Comparison of ENCODE assay signal across 10 cellular contexts in the genomic region with DNA sequence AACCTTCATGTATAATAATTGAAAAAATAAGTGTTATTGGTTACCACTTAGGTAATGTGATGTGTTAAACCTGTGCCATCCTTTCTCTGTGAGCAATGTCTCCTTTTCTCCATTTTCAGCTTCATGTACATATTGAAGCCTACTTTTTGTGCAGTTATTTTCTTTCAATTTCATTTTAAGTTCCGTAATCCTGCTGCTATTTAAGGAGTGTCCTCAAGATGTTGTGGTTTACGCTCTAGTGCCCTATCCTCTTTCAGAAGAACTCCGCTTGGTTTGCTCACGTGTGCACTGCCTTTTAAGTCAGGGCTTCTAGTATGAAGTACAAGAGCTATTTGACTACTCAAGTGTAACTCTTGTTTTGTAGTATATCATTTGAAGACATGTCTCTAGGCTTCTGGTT.
DNase-seq lines count a peak whose midpoint lies in the region; ATAC-seq and TF ChIP-seq lines count a peak whose summit lies in the region.
"Had no signal": no experiment of that assay in that cellular context is flagged by ENCODE, and none has a peak within 500 bp of the region (broad histone marks: within the 10 kb centered on the region; RNA-seq: fewer than 3 reads in every experiment).

No MANE protein-coding gene starts in this region.

- no peak for TF ChIP-seq CTCF in esophagus muscularis mucosa (IDR thresholded peaks at IDR 0.05)
- no peak for TF ChIP-seq CTCF in CD4-positive, alpha-beta T cell (IDR thresholded peaks at IDR 0.05)

- H3K36me3 ChIP-seq in esophagus muscularis mucosa: no peaks in the 10 kb centered on the region

- 76% methylated on average over 4 of the region's 4 CpGs for WGBS in esophagus muscularis mucosa

- TF ChIP-seq EP300 in esophagus muscularis mucosa (IDR thresholded peaks at IDR 0.05): no peak

- POLR2A ChIA-PET in CD4-positive, alpha-beta T cell (lab: Charles Lee): no interaction called here

- H3K27me3 ChIP-seq in esophagus muscularis mucosa: no peaks in the 10 kb centered on the region
- no peaks in the 10 kb centered on the region for H3K27me3 ChIP-seq in CD4-positive, alpha-beta T cell (ENCODE audit: control insufficient read depth, insufficient read depth, low read length)

- no peaks in the 10 kb centered on the region for H3K36me3 Mint-ChIP-seq in CD4-positive, alpha-beta T cell (ENCODE audit: low read depth)

- ATAC-seq in GM18868 (IDR thresholded peaks at IDR 0.05; ENCODE audit: unreplicated experiment) (peak; percentile 100), HG02642 (IDR thresholded peaks at IDR 0.05; ENCODE audit: poor library complexity, unreplicated experiment) (peak; percentile 100), HG03558 (IDR thresholded peaks at IDR 0.05; ENCODE audit: extremely low read depth, unreplicated experiment) (peak; percentile 95)
- no peak for ATAC-seq in CD4-positive, alpha-beta T cell (ENCODE audit: poor library complexity)

- intact Hi-C loops in esophagus muscularis mucosa (cut with DNase I): no loop called here
- intact Hi-C loops in CD4-positive, alpha-beta T cell (cut with DNase I, micrococcal nuclease): no loop called here

- no peaks in the 10 kb centered on the region for H3K27me3 Mint-ChIP-seq in CD4-positive, alpha-beta T cell
- H3K27me3 Mint-ChIP-seq: dendritic cell treated with granulocyte-macrophage colony-stimulating factor and Interleukin-4, amounts not matched to agents 40 ng/mL and 50 ng/mL, for 4 days had no signal

- H3K27ac ChIP-seq in esophagus muscularis mucosa (replicated peaks in 1 of 4): no peak overlapping the region
- H3K27ac ChIP-seq in CD4-positive, alpha-beta T cell (ENCODE audit: low read depth, low read length): no peak overlapping the region

- H3K9me3 ChIP-seq in esophagus muscularis mucosa: no peaks in the 10 kb centered on the region
- H3K9me3 ChIP-seq in CD4-positive, alpha-beta T cell (ENCODE audit: control insufficient read depth, low read length): no peaks in the 10 kb centered on the region

- H3K4me1 ChIP-seq in esophagus muscularis mucosa: no peaks in the 10 kb centered on the region

- H3K4me3 Mint-ChIP-seq in CD4-positive, alpha-beta T cell: no peak overlapping the region
- H3K4me3 Mint-ChIP-seq: dendritic cell treated with granulocyte-macrophage colony-stimulating factor and Interleukin-4, amounts not matched to agents 40 ng/mL and 50 ng/mL, for 4 days had no signal

- CTCF ChIA-PET in CD4-positive, alpha-beta T cell (lab: Charles Lee): no interaction called here

- H3K4me1 Mint-ChIP-seq in CD4-positive, alpha-beta T cell (ENCODE audit: low read depth): no peaks in the 10 kb centered on the region

- no peak for TF ChIP-seq POLR2A in esophagus muscularis mucosa (IDR thresholded peaks at IDR 0.05; ENCODE audit: low read depth)

- H3K27ac Mint-ChIP-seq in CD4-positive, alpha-beta T cell: no peak overlapping the region
- H3K27ac Mint-ChIP-seq: dendritic cell treated with granulocyte-macrophage colony-stimulating factor and Interleukin-4, amounts not matched to agents 40 ng/mL and 50 ng/mL, for 4 days had no signal

- DNase-seq in left kidney (ENCODE audit: low read depth, low spot score) (peak; percentile 83), NCI-H345 (lab: John Stamatoyannopoulos, UW) (no peak), esophagus muscularis mucosa (ENCODE audit: extremely low spot score) (no peak), cerebellum (ENCODE audit: low spot score) (no peak)
- no peak for DNase-seq in CD4-positive, alpha-beta T cell
- DNase-seq: NCI-H1436 had no signal

- no peak overlapping the region for H3K4me3 ChIP-seq in esophagus muscularis mucosa

- H3K9me3 Mint-ChIP-seq in CD4-positive, alpha-beta T cell: peaks cover 3% of the 10 kb centered on the region
